In genomic region chr19:1864480-1865171, GRCh38 we compare ENCODE assay signal across 1 cellular context.
TF ChIP-seq lines count a peak whose summit lies in the region.

No MANE protein-coding gene starts in this region.

TF ChIP-seq in K562, 482 proteins besides CTCF, POLR2A, EP300 and RAD21 (continued from another document and continues in another):
- TF ChIP-seq ZBTB7A (IDR thresholded peaks at IDR 0.05; ENCODE audit: borderline replicate concordance, control insufficient read depth, low read depth, low read length) (peak; percentile 92), FOXO4 (CRISPR knock-in tag; IDR thresholded peaks at IDR 0.05) (no peak), FOXA1 (IDR thresholded peaks at IDR 0.05; ENCODE audit: borderline replicate concordance) (no peak), NRF1 (conservative IDR thresholded peaks at IDR 0.05 in 1 of 2, IDR thresholded peaks at IDR 0.05 in 1 of 2) (peak; percentile 83 to 85), ZBED1 (IDR thresholded peaks at IDR 0.05) (no peak), ZNF717 (CRISPR knock-in tag; IDR thresholded peaks at IDR 0.05) (no peak), TEAD1 (CRISPR knock-in tag; IDR thresholded peaks at IDR 0.05) (no peak), CEBPB (tag; IDR thresholded peaks at IDR 0.05) (no peak), CEBPG (CRISPR knock-in tag; IDR thresholded peaks at IDR 0.05) (no peak), CEBPG (tag; conservative IDR thresholded peaks at IDR 0.05 in 1 of 2, IDR thresholded peaks at IDR 0.05 in 1 of 2) (no peak), ZNF431 (CRISPR knock-in tag; IDR thresholded peaks at IDR 0.05) (no peak), MAZ (CRISPR knock-in tag; conservative IDR thresholded peaks at IDR 0.05 in 1 of 2, IDR thresholded peaks at IDR 0.05 in 1 of 2) (peak; percentile 45 to 85), MITF (IDR thresholded peaks at IDR 0.05) (no peak), HEY1 (CRISPR knock-in tag; IDR thresholded peaks at IDR 0.05; ENCODE audit: borderline replicate concordance) (no peak), KLF10 (CRISPR knock-in tag; IDR thresholded peaks at IDR 0.05) (no peak), ZC3H4 (CRISPR knock-in tag; IDR thresholded peaks at IDR 0.05; ENCODE audit: borderline replicate concordance) (no peak), TAF15 (IDR thresholded peaks at IDR 0.05; ENCODE audit: low read depth, low read length) (no peak), NUFIP1 (IDR thresholded peaks at IDR 0.05; ENCODE audit: partially characterized antibody) (no peak), THRB (CRISPR knock-in tag; conservative IDR thresholded peaks at IDR 0.05) (no peak), RBM34 (IDR thresholded peaks at IDR 0.05; ENCODE audit: borderline replicate concordance, insufficient read depth, low read length) (no peak), NR2F6 (CRISPR knock-in tag; IDR thresholded peaks at IDR 0.05) (no peak), MXD1 (CRISPR knock-in tag; IDR thresholded peaks at IDR 0.05; ENCODE audit: borderline replicate concordance, poor library complexity, severe bottlenecking) (no peak), FOXP1 (CRISPR knock-in tag; IDR thresholded peaks at IDR 0.05) (no peak), ZNF197 (CRISPR knock-in tag; IDR thresholded peaks at IDR 0.05; ENCODE audit: low read depth) (no peak), ZNF699 (CRISPR knock-in tag; IDR thresholded peaks at IDR 0.05; ENCODE audit: insufficient replicate concordance) (no peak), KLF16 (IDR thresholded peaks at IDR 0.05) (no peak; the same call in 1 of the 2 replicates), RBM15 (IDR thresholded peaks at IDR 0.05; ENCODE audit: insufficient read depth, low read length) (no peak), NKRF (IDR thresholded peaks at IDR 0.05; ENCODE audit: borderline replicate concordance) (no peak), SIN3A (IDR thresholded peaks at IDR 0.05; ENCODE audit: borderline replicate concordance in 2 of 2, control insufficient read depth in 1 of 2, low read depth in 2 of 2, low read length in 2 of 2) (no peak), ZNF764 (CRISPR knock-in tag; IDR thresholded peaks at IDR 0.05; ENCODE audit: low read depth) (no peak), GMEB1 (CRISPR knock-in tag; IDR thresholded peaks at IDR 0.05) (no peak), THAP12 (CRISPR knock-in tag; IDR thresholded peaks at IDR 0.05) (peak; percentile 58; the same call in 1 of the 2 replicates), CBFB (CRISPR knock-in tag; IDR thresholded peaks at IDR 0.05) (no peak), PRDM10 (IDR thresholded peaks at IDR 0.05; ENCODE audit: partially characterized antibody) (no peak), HDGF (IDR thresholded peaks at IDR 0.05) (peak; percentile 85; the same call in 1 of the 2 replicates), PTTG1 (tag; IDR thresholded peaks at IDR 0.05; ENCODE audit: low read depth) (no peak), NFIC (IDR thresholded peaks at IDR 0.05) (no peak), THAP7 (CRISPR knock-in tag; IDR thresholded peaks at IDR 0.05) (no peak), ZNF518B (CRISPR knock-in tag; IDR thresholded peaks at IDR 0.05) (no peak), SPI1 (IDR thresholded peaks at IDR 0.05; ENCODE audit: borderline replicate concordance, low read depth, low read length) (no peak), ZNF507 (tag; conservative IDR thresholded peaks at IDR 0.05) (no peak), ZNF668 (CRISPR knock-in tag; IDR thresholded peaks at IDR 0.05) (no peak), STAT5A (IDR thresholded peaks at IDR 0.05; ENCODE audit: borderline replicate concordance, low read length) (no peak), ZNF57 (CRISPR knock-in tag; IDR thresholded peaks at IDR 0.05) (no peak), HDAC8 (tag; IDR thresholded peaks at IDR 0.05) (no peak), C11orf30 (IDR thresholded peaks at IDR 0.05; ENCODE audit: low read depth) (no peak), HLTF (IDR thresholded peaks at IDR 0.05) (no peak), MAFK (IDR thresholded peaks at IDR 0.05; ENCODE audit: low read length) (no peak), ZNF134 (CRISPR knock-in tag; conservative IDR thresholded peaks at IDR 0.05) (no peak), HSF4 (CRISPR knock-in tag; IDR thresholded peaks at IDR 0.05; ENCODE audit: borderline replicate concordance) (no peak), ZKSCAN1 (IDR thresholded peaks at IDR 0.05; ENCODE audit: low read depth, low read length) (no peak), ZNF445 (CRISPR knock-in tag; IDR thresholded peaks at IDR 0.05; ENCODE audit: low read depth) (no peak)
